ENCODE assay signal across 15 cellular contexts in genomic region chr16:4297480-4297879, GRCh38. TPM values are rescaled to one million over a fixed set of nuclear protein-coding genes. Genes with fewer than 3 reads are reported as not detected.
"Had no signal": no experiment of that assay in that cellular context is flagged by ENCODE, and none has a peak within 500 bp of the region (broad histone marks: within the 10 kb centered on the region; RNA-seq: fewer than 3 reads in every experiment).

No MANE protein-coding gene starts in this region.

- ATAC-seq: heart left ventricle, left cardiac atrium had no signal

- H3K27me3 ChIP-seq: heart left ventricle, stomach, testis had no signal

- H3K27ac ChIP-seq: testis had no signal

- H3K4me1 Mint-ChIP-seq: immature natural killer cell had no signal

- H3K36me3 Mint-ChIP-seq: activated naive CD8-positive, alpha-beta T cell treated with anti-CD3 and anti-CD28 coated beads, Interleukin-2, amount 10 ng/mL, durations not matched to agents 7 days and 5 days had no signal

- H3K27ac Mint-ChIP-seq: activated CD4-positive, alpha-beta T cell treated with anti-CD3 and anti-CD28 coated beads, Interleukin-2, amount 10 ng/mL, durations not matched to agents 24 days and 14 days; activated naive CD8-positive, alpha-beta T cell treated with anti-CD3 and anti-CD28 coated beads, Interleukin-2, amount 10 ng/mL, durations not matched to agents 7 days and 5 days; immature natural killer cell had no signal

- H3K9me3 ChIP-seq: heart left ventricle, stomach, testis had no signal

- H3K4me3 Mint-ChIP-seq: activated CD4-positive, alpha-beta T cell treated with anti-CD3 and anti-CD28 coated beads, Interleukin-2, amount 10 ng/mL, durations not matched to agents 24 days and 14 days; activated naive CD8-positive, alpha-beta T cell treated with anti-CD3 and anti-CD28 coated beads, Interleukin-2, amount 10 ng/mL, durations not matched to agents 7 days and 5 days; immature natural killer cell had no signal

- DNase-seq: activated CD4-positive, alpha-beta T cell treated with anti-CD3 and anti-CD28 coated beads, Interleukin-2, amount 10 ng/mL, durations not matched to agents 24 days and 14 days; activated CD4-positive, CD25-positive, alpha-beta regulatory T cell; activated CD8-positive, alpha-beta memory T cell treated with anti-CD3 and anti-CD28 coated beads, Interleukin-2, amount 50 U/mL, for 48 hours; activated naive CD4-positive, alpha-beta T cell; activated naive CD8-positive, alpha-beta T cell treated with anti-CD3 and anti-CD28 coated beads, Interleukin-2, amount 10 ng/mL, durations not matched to agents 7 days and 5 days; effector CD8-positive, alpha-beta T cell; heart left ventricle; immature natural killer cell; left cardiac atrium; stimulated activated CD4-positive, alpha-beta T cell treated with anti-CD3 and anti-CD28 coated beads, Interleukin-12 subunit alpha, Interleukin-12 subunit beta, amount 100 ng/mL, for 4 hours; stimulated activated CD4-positive, alpha-beta T cell treated with anti-CD3 and anti-CD28 coated beads, Interleukin-2, amount 100 ng/mL, for 24 hours; stomach; testis had no signal

- H3K4me3 ChIP-seq: heart left ventricle, lung, stomach, testis had no signal

- H3K9me3 Mint-ChIP-seq: activated CD4-positive, alpha-beta T cell treated with anti-CD3 and anti-CD28 coated beads, Interleukin-2, amount 10 ng/mL, durations not matched to agents 24 days and 14 days; activated naive CD8-positive, alpha-beta T cell treated with anti-CD3 and anti-CD28 coated beads, Interleukin-2, amount 10 ng/mL, durations not matched to agents 7 days and 5 days; immature natural killer cell had no signal

- H3K36me3 ChIP-seq: stomach had no signal

RNA-seq across cellular contexts. Expression of gene GLIS2, which starts 18.4 kb away (rescaled TPM):
- polyA plus RNA-seq: immature natural killer cell had no signal

RNA-seq across cellular contexts. Expression of gene SRL, which starts 55.6 kb away (rescaled TPM):
- total RNA-seq: activated CD4-positive, alpha-beta T cell treated with anti-CD3 and anti-CD28 coated beads, Interleukin-2, amount 10 ng/mL, durations not matched to agents 24 days and 14 days; activated naive CD8-positive, alpha-beta T cell treated with anti-CD3 and anti-CD28 coated beads, Interleukin-2, amount 10 ng/mL, durations not matched to agents 7 days and 5 days; T-helper 2 cell treated with Interferon-gamma antibody and Interleukin-4, amounts not matched to agents 100 ng/mL and 5 ng/mL, for 36 hours had no signal
- polyA plus RNA-seq: immature natural killer cell had no signal
